ENCODE assay signal across 8 cellular contexts in the genomic region with DNA sequence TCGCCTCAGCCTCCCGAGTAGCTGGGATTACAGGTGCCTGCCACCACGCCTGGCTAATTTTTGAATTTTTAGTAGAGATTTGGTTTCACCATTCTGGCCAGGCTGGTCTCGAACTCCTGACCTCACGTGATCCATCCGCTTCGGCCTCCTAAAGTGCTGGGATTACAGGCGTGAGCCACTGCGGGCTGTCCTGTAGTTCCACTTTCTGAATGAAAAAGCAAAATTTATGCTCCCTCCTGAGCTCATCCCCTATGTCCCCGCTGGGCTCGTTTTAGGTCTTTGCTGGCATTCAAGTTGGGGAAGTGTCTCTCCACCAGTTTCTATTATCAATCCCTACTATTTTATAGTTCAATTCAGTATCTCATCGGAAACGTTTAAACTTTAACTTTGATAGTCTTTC. TPM values are rescaled to one million over a fixed set of nuclear protein-coding genes. Genes with fewer than 3 reads are reported as not detected.
DNase-seq lines count a peak whose midpoint lies in the region; ATAC-seq and TF ChIP-seq lines count a peak whose summit lies in the region.

No MANE protein-coding gene starts in this region.

- no peaks in the 10 kb centered on the region for H3K4me1 Mint-ChIP-seq in Calu3 (ENCODE audit: low read depth, unreplicated experiment)
- peaks cover 6% of the 10 kb centered on the region for H3K4me1 Mint-ChIP-seq in chondrocyte (ENCODE audit: low read depth)
- H3K4me1 Mint-ChIP-seq in neural crest cell = peaks cover 5% of the 10 kb centered on the region

- H3K27me3 ChIP-seq in Karpas-422 (ENCODE audit: low read length) = no peaks in the 10 kb centered on the region

- H3K4me2 ChIP-seq in Karpas-422 (ENCODE audit: low read depth, low read length, poor library complexity, severe bottlenecking) = no peak overlapping the region

- no peaks in the 10 kb centered on the region for H3K4me1 ChIP-seq in Karpas-422 (ENCODE audit: low read length)

- H3K36me3 ChIP-seq in Karpas-422 (ENCODE audit: insufficient read depth, low read length) = no peaks in the 10 kb centered on the region

- no peak overlapping the region for H3K9ac ChIP-seq in Karpas-422 (ENCODE audit: low read length)

- H3K9me3 Mint-ChIP-seq in Calu3 (ENCODE audit: low read depth, unreplicated experiment) (no peaks in the 10 kb centered on the region), chondrocyte (ENCODE audit: low read depth) (no peaks in the 10 kb centered on the region), neural crest cell (no peaks in the 10 kb centered on the region)

- no peaks in the 10 kb centered on the region for H3K27me3 Mint-ChIP-seq in Calu3 (ENCODE audit: unreplicated experiment)
- H3K27me3 Mint-ChIP-seq in chondrocyte (ENCODE audit: low read depth) = no peaks in the 10 kb centered on the region
- H3K27me3 Mint-ChIP-seq in neural crest cell (ENCODE audit: low read depth) = peaks cover 22% of the 10 kb centered on the region

- H3K27ac Mint-ChIP-seq in Calu3 (ENCODE audit: unreplicated experiment) = no peak overlapping the region
- H3K27ac Mint-ChIP-seq in chondrocyte (ENCODE audit: unreplicated experiment) = no peak overlapping the region
- H3K27ac Mint-ChIP-seq in neural crest cell (ENCODE audit: unreplicated experiment) = no peak overlapping the region

- H3K36me3 Mint-ChIP-seq in Calu3 (ENCODE audit: insufficient read depth, unreplicated experiment) (peaks cover 8% of the 10 kb centered on the region), chondrocyte (ENCODE audit: low read depth) (no peaks in the 10 kb centered on the region), neural crest cell (ENCODE audit: low read depth) (no peaks in the 10 kb centered on the region)

- no peaks in the 10 kb centered on the region for H3K79me2 ChIP-seq in Karpas-422 (ENCODE audit: low read length)

- no peak overlapping the region for H3K27ac ChIP-seq in Karpas-422 (ENCODE audit: low read length)

- DNase-seq in Calu3 = no peak
- DNase-seq in MV-4-11 (lab: John Stamatoyannopoulos, UW) = peak; percentile 81
- DNase-seq in chondrocyte (ENCODE audit: low spot score) = no peak
- DNase-seq in neural crest cell (ENCODE audit: low read depth, low spot score) = no peak
- no peak for DNase-seq in NCI-H1436 treated with DMSO at 0.1 percent for 48 hours (lab: John Stamatoyannopoulos, UW)
- no peak for DNase-seq in Karpas-422
- DNase-seq in medulla oblongata (ENCODE audit: extremely low spot score) = no peak

- H2AFZ ChIP-seq in Karpas-422 (ENCODE audit: low read length) = no peak overlapping the region

- no peak overlapping the region for H3K4me3 ChIP-seq in Karpas-422 (ENCODE audit: low read length)

- H4K20me1 ChIP-seq in Karpas-422 (ENCODE audit: insufficient read depth, low read depth, low read length) = no peaks in the 10 kb centered on the region

- H3K9me3 ChIP-seq in Karpas-422 (ENCODE audit: low read length) = no peaks in the 10 kb centered on the region

- no TSS peak for BruUV-seq in Calu3 (replicated peaks; lab: Mats Ljungman, UMichigan)

- CTCF ChIA-PET in Calu3 (lab: Charles Lee) = interaction anchor here (0.7 to 2.0 kb wide), 4 partner anchors 20 to 174 kb away, joined by 4 to 26 read pairs (median 6); no protein-coding TSS in a partner anchor

- TF ChIP-seq CTCF in Calu3 (IDR thresholded peaks at IDR 0.05; ENCODE audit: unreplicated experiment) (no peak), chondrocyte (IDR thresholded peaks at IDR 0.05) (no peak), neural crest cell (conservative IDR thresholded peaks at IDR 0.05) (no peak)

- intact Hi-C loops in Calu3 (cut with micrococcal nuclease; ENCODE audit: unreplicated experiment) = loop anchor here (1.0 to 5.0 kb wide), 4 partner anchors 125 to 338 kb away; partner anchors contain the start of gene RIOX1

- no peak for ATAC-seq in HG02884 (IDR thresholded peaks at IDR 0.05; ENCODE audit: unreplicated experiment)

- H3K4me3 Mint-ChIP-seq in Calu3 (ENCODE audit: low read depth, unreplicated experiment) (peak overlapping the region; percentile 79), chondrocyte (ENCODE audit: unreplicated experiment) (peak overlapping the region; percentile 66), neural crest cell (peak overlapping the region; percentile 69)

- H3K9me2 ChIP-seq in Karpas-422 (replicated peaks; ENCODE audit: insufficient read depth, low read length) = no peaks in the 10 kb centered on the region

RNA-seq across cellular contexts. Expression of gene DNAL1, which starts 11.7 kb away (rescaled TPM):
- total RNA-seq in Calu3 (2022) (15.2 and 17.0 TPM in 2 replicates), chondrocyte (13.3 to 23.0 TPM (median 15.2 TPM) in 3 replicates), neural crest cell (18.1 and 20.1 TPM in 2 replicates)
- 7.6 and 11.7 TPM in 2 replicates for total RNA-seq in Karpas-422 (2014; rRNA removed; shearing (Covaris generic); ENCODE audit: low replicate concordance)

RNA-seq across cellular contexts. Expression of gene ACOT6, which starts 20.8 kb away (rescaled TPM):
- total RNA-seq in Calu3 (2022) = not detected in 2 replicates
- not detected in 3 replicates for total RNA-seq in chondrocyte
- not detected in 2 replicates for total RNA-seq in neural crest cell
- total RNA-seq in Karpas-422 (2014; rRNA removed; shearing (Covaris generic); ENCODE audit: low replicate concordance) = not detected in 2 replicates

RNA-seq across cellular contexts. Expression of gene ACOT4, which starts 41.4 kb away (rescaled TPM):
- total RNA-seq in Calu3 (2022) = 1.1 and 1.6 TPM in 2 replicates
- total RNA-seq in chondrocyte = 1.4 to 4.3 TPM (median 4.0 TPM) in 3 replicates
- total RNA-seq in neural crest cell = 0.98 TPM in 2 replicates
- total RNA-seq in Karpas-422 (2014; rRNA removed; shearing (Covaris generic); ENCODE audit: low replicate concordance) = 3.4 and 5.4 TPM in 2 replicates
